ENCODE assay signal across 21 cellular contexts in genomic region chr3:129056832-129057231, GRCh38. TPM values are rescaled to one million over a fixed set of nuclear protein-coding genes. Genes with fewer than 3 reads are reported as not detected.
DNase-seq lines count a peak whose midpoint lies in the region; ATAC-seq and TF ChIP-seq lines count a peak whose summit lies in the region.
"Had no signal": no experiment of that assay in that cellular context is flagged by ENCODE, and none has a peak within 500 bp of the region (broad histone marks: within the 10 kb centered on the region; RNA-seq: fewer than 3 reads in every experiment).

No MANE protein-coding gene starts in this region.

- no peaks in the 10 kb centered on the region for H3K27me3 ChIP-seq in endodermal cell (ENCODE audit: control insufficient read depth, insufficient read depth, low read length, poor library complexity, severe bottlenecking)
- H3K27me3 ChIP-seq: BE2C had no signal

- no peak for TF ChIP-seq POLR2A in lower leg skin (IDR thresholded peaks at IDR 0.05)

- 50 to 67% methylated on average over 1 of the region's 1 CpG for WGBS in endodermal cell (ENCODE audit: insufficient coverage in 1 of 2, insufficient read length in 1 of 2), 2 experiments
- WGBS in lower leg skin, 2 donors = 38 to 55% methylated on average over 1 of the region's 1 CpG

- H3K36me3 ChIP-seq in endodermal cell (ENCODE audit: control insufficient read depth, insufficient read depth, low read length) = no peaks in the 10 kb centered on the region
- H3K36me3 ChIP-seq: BE2C had no signal

- no peak overlapping the region for H3K4me3 Mint-ChIP-seq in activated naive CD4-positive, alpha-beta T cell treated with anti-CD3 and anti-CD28 coated beads, Interleukin-2, amount 50 U/mL, for 24 hours
- H3K4me3 Mint-ChIP-seq in activated naive CD4-positive, alpha-beta T cell treated with anti-CD3 and anti-CD28 coated beads, Interleukin-2, amount 10 ng/mL, durations not matched to agents 7 days and 5 days = no peak overlapping the region
- no peak overlapping the region for H3K4me3 Mint-ChIP-seq in activated T-helper 17 cell treated with anti-CD3 and anti-CD28 coated beads, Interleukin-2, amount 50 U/mL, for 72 hours
- no peak overlapping the region for H3K4me3 Mint-ChIP-seq in endodermal cell
- H3K4me3 Mint-ChIP-seq: CD4-positive, alpha-beta memory T cell; H9 had no signal

- peaks cover 8% of the 10 kb centered on the region for H3K4me1 Mint-ChIP-seq in activated naive CD4-positive, alpha-beta T cell treated with anti-CD3 and anti-CD28 coated beads, Interleukin-2, amount 50 U/mL, for 24 hours
- H3K4me1 Mint-ChIP-seq in activated naive CD4-positive, alpha-beta T cell treated with anti-CD3 and anti-CD28 coated beads, Interleukin-2, amount 10 ng/mL, durations not matched to agents 7 days and 5 days = peaks cover 10% of the 10 kb centered on the region
- H3K4me1 Mint-ChIP-seq in activated T-helper 17 cell treated with anti-CD3 and anti-CD28 coated beads, Interleukin-2, amount 50 U/mL, for 72 hours = peaks cover 13% of the 10 kb centered on the region
- H3K4me1 Mint-ChIP-seq in endodermal cell = peaks cover 44% of the 10 kb centered on the region

- no peak overlapping the region for H3K9ac ChIP-seq in endodermal cell (ENCODE audit: extremely low read depth, low read length, poor library complexity, severe bottlenecking)
- H3K9ac ChIP-seq: SK-N-SH had no signal

- DNase-seq in activated naive CD4-positive, alpha-beta T cell treated with anti-CD3 and anti-CD28 coated beads, Interleukin-2, amount 10 ng/mL, durations not matched to agents 7 days and 5 days = no peak
- DNase-seq in endodermal cell (no peak), lower leg skin (ENCODE audit: low spot score in 2 of 2) (no peak)
- DNase-seq: BE2C; CD4-positive, alpha-beta memory T cell; DMS153; H9; NCI-H1105; NCI-H2081 treated with DMSO at 0.1 percent for 48 hours; NK-92 treated with Interleukin-12 subunit alpha and Interleukin-12 subunit beta, amount 100 ng/mL, for 24 hours; SHP77; SK-N-SH had no signal

- intact Hi-C loops in lower leg skin (cut with DNase I; ENCODE audit: low total_unique reads) = no loop called here

- H3K4me3 ChIP-seq in endodermal cell (ENCODE audit: low read length) = no peak overlapping the region
- no peak overlapping the region for H3K4me3 ChIP-seq in lower leg skin (ENCODE audit: low read depth, poor library complexity, severe bottlenecking)

- H3K27ac Mint-ChIP-seq in activated naive CD4-positive, alpha-beta T cell treated with anti-CD3 and anti-CD28 coated beads, Interleukin-2, amount 50 U/mL, for 24 hours = peak overlapping the region; percentile 6
- H3K27ac Mint-ChIP-seq in activated naive CD4-positive, alpha-beta T cell treated with anti-CD3 and anti-CD28 coated beads, Interleukin-2, amount 10 ng/mL, durations not matched to agents 7 days and 5 days = no peak overlapping the region
- H3K27ac Mint-ChIP-seq in activated T-helper 17 cell treated with anti-CD3 and anti-CD28 coated beads, Interleukin-2, amount 50 U/mL, for 72 hours = peak overlapping the region; percentile 40
- H3K27ac Mint-ChIP-seq in endodermal cell = peak overlapping the region; percentile 46
- H3K27ac Mint-ChIP-seq: H9 had no signal

- no peaks in the 10 kb centered on the region for H3K36me3 Mint-ChIP-seq in activated naive CD4-positive, alpha-beta T cell treated with anti-CD3 and anti-CD28 coated beads, Interleukin-2, amount 50 U/mL, for 24 hours
- H3K36me3 Mint-ChIP-seq in activated naive CD4-positive, alpha-beta T cell treated with anti-CD3 and anti-CD28 coated beads, Interleukin-2, amount 10 ng/mL, durations not matched to agents 7 days and 5 days = no peaks in the 10 kb centered on the region
- H3K36me3 Mint-ChIP-seq in activated T-helper 17 cell treated with anti-CD3 and anti-CD28 coated beads, Interleukin-2, amount 50 U/mL, for 72 hours (ENCODE audit: low read depth) = no peaks in the 10 kb centered on the region
- no peaks in the 10 kb centered on the region for H3K36me3 Mint-ChIP-seq in endodermal cell (ENCODE audit: low read depth)
- H3K36me3 Mint-ChIP-seq: CD4-positive, alpha-beta memory T cell had no signal

- CTCF ChIA-PET in activated naive CD4-positive, alpha-beta T cell treated with anti-CD3 and anti-CD28 coated beads, Interleukin-2, amount 10 ng/mL, durations not matched to agents 7 days and 5 days (lab: Charles Lee) = interaction anchor here (0.6 to 1.7 kb wide), 5 partner anchors 9 to 105 kb away, joined by 3 to 6 read pairs (median 3); no protein-coding TSS in a partner anchor

- no peak for ATAC-seq in activated T-helper 17 cell treated with anti-CD3 and anti-CD28 coated beads, Interleukin-2, amount 50 U/mL, for 72 hours (replicated peaks)
- ATAC-seq in GM18517 (IDR thresholded peaks at IDR 0.05; ENCODE audit: unreplicated experiment) (no peak), HG02623 (IDR thresholded peaks at IDR 0.05; ENCODE audit: unreplicated experiment) (no peak), GM18867 (IDR thresholded peaks at IDR 0.05; ENCODE audit: unreplicated experiment) (no peak)

- TF ChIP-seq CTCF in endodermal cell (conservative IDR thresholded peaks at IDR 0.05) (no peak), lower leg skin (IDR thresholded peaks at IDR 0.05) (no peak)

- H3K27me3 Mint-ChIP-seq in activated naive CD4-positive, alpha-beta T cell treated with anti-CD3 and anti-CD28 coated beads, Interleukin-2, amount 50 U/mL, for 24 hours = no peaks in the 10 kb centered on the region
- H3K27me3 Mint-ChIP-seq in activated naive CD4-positive, alpha-beta T cell treated with anti-CD3 and anti-CD28 coated beads, Interleukin-2, amount 10 ng/mL, durations not matched to agents 7 days and 5 days = peaks cover 31% of the 10 kb centered on the region
- no peaks in the 10 kb centered on the region for H3K27me3 Mint-ChIP-seq in activated T-helper 17 cell treated with anti-CD3 and anti-CD28 coated beads, Interleukin-2, amount 50 U/mL, for 72 hours
- H3K27me3 Mint-ChIP-seq in endodermal cell (ENCODE audit: insufficient read depth) = no peaks in the 10 kb centered on the region
- H3K27me3 Mint-ChIP-seq: CD4-positive, alpha-beta memory T cell had no signal

- no peaks in the 10 kb centered on the region for H3K9me3 Mint-ChIP-seq in activated naive CD4-positive, alpha-beta T cell treated with anti-CD3 and anti-CD28 coated beads, Interleukin-2, amount 50 U/mL, for 24 hours
- no peaks in the 10 kb centered on the region for H3K9me3 Mint-ChIP-seq in activated naive CD4-positive, alpha-beta T cell treated with anti-CD3 and anti-CD28 coated beads, Interleukin-2, amount 10 ng/mL, durations not matched to agents 7 days and 5 days
- H3K9me3 Mint-ChIP-seq in activated T-helper 17 cell treated with anti-CD3 and anti-CD28 coated beads, Interleukin-2, amount 50 U/mL, for 72 hours = no peaks in the 10 kb centered on the region
- no peaks in the 10 kb centered on the region for H3K9me3 Mint-ChIP-seq in endodermal cell
- H3K9me3 Mint-ChIP-seq: CD4-positive, alpha-beta memory T cell; H9 had no signal

- no peak overlapping the region for H3K27ac ChIP-seq in endodermal cell (ENCODE audit: low read depth, low read length)
- H3K27ac ChIP-seq: HL-60 had no signal

- H3K4me1 ChIP-seq in endodermal cell (ENCODE audit: control insufficient read depth, insufficient read depth, low read length) = peaks cover 7% of the 10 kb centered on the region
- H3K4me1 ChIP-seq: BE2C had no signal

- no peaks in the 10 kb centered on the region for H3K9me3 ChIP-seq in endodermal cell (ENCODE audit: control insufficient read depth, low read length)
- H3K9me3 ChIP-seq: BE2C, SK-N-SH had no signal

RNA-seq across cellular contexts. Expression of gene GP9, which starts 3.7 kb away (rescaled TPM):
- total RNA-seq in activated T-helper 17 cell treated with anti-CD3 and anti-CD28 coated beads, Interleukin-2, amount 50 U/mL, for 72 hours = not detected
- total RNA-seq in endodermal cell (not detected), lower leg skin (not detected)
- not detected for polyA plus RNA-seq in endodermal cell (2013, experiment 1 of 2)
- not detected for polyA plus RNA-seq in endodermal cell (2013, experiment 2 of 2)
- total RNA-seq: CD4-positive, alpha-beta memory T cell; H9; LHCN-M2; NCI-H460; RPMI7951 had no signal
- polyA plus RNA-seq: CD4-positive, alpha-beta memory T cell; SK-N-SH had no signal

RNA-seq across cellular contexts. Expression of gene EFCC1, which starts 55.7 kb away (rescaled TPM):
- total RNA-seq in activated T-helper 17 cell treated with anti-CD3 and anti-CD28 coated beads, Interleukin-2, amount 50 U/mL, for 72 hours = not detected
- total RNA-seq in endodermal cell (under 1 TPM; 0.31 to 0.93 TPM), lower leg skin (1 to 10 TPM in 3 of 4 donors, under 1 TPM in 1; 0.80 to 3.0 (median 2.2) TPM)
- 26.5 TPM for polyA plus RNA-seq in endodermal cell (2013, experiment 1 of 2)
- polyA plus RNA-seq in endodermal cell (2013, experiment 2 of 2) = 23.8 TPM
- total RNA-seq: CD4-positive, alpha-beta memory T cell; LHCN-M2; NCI-H460; RPMI7951 had no signal
- polyA plus RNA-seq: CD4-positive, alpha-beta memory T cell; SK-N-SH had no signal
